ENCODE assay signal across 14 cellular contexts in the genomic region with DNA sequence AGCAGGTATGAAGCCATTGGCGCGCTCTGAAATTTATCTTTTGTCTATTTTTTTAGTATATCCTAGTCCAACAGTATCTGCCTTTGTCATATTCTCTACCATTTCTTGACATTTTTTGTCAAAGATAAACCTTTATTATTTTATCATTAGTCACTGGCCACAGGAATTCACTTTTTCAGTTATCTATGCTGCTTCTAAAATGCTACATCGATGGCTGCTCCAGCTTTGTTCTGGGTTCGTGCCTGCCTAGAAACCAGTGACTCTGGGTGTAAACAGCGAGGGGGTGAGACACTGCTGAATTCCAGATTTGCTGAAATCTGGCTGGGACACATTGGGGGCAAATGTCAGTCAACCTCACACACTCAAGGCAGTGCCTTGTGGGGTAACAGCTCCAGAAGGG.
A peak's percentile ranks its signal among the peaks of the same experiment; 100 is the strongest.
DNase-seq lines count a peak whose midpoint lies in the region; ATAC-seq and TF ChIP-seq lines count a peak whose summit lies in the region.
"Had no signal": no experiment of that assay in that cellular context is flagged by ENCODE, and none has a peak within 500 bp of the region (broad histone marks: within the 10 kb centered on the region; RNA-seq: fewer than 3 reads in every experiment).

No MANE protein-coding gene starts in this region.

- no peak overlapping the region for H3K4me3 ChIP-seq in right atrium auricular region
- no peak overlapping the region for H3K4me3 ChIP-seq in left ventricle myocardium inferior
- no peak overlapping the region for H3K4me3 ChIP-seq in testis
- H3K4me3 ChIP-seq: pancreas had no signal

- H3K4me1 Mint-ChIP-seq in stimulated activated effector memory CD8-positive, alpha-beta T cell treated with anti-CD3 and anti-CD28 coated beads, Interleukin-12 subunit alpha, Interleukin-12 subunit beta, amount 100 ng/mL, for 72 hours, result no peaks in the 10 kb centered on the region
- H3K4me1 Mint-ChIP-seq: WTC11 had no signal

- no peak overlapping the region for H3K27ac Mint-ChIP-seq in stimulated activated effector memory CD8-positive, alpha-beta T cell treated with anti-CD3 and anti-CD28 coated beads, Interleukin-12 subunit alpha, Interleukin-12 subunit beta, amount 100 ng/mL, for 72 hours
- H3K27ac Mint-ChIP-seq: WTC11 had no signal

- intact Hi-C loops in left ventricle myocardium inferior (cut with micrococcal nuclease) (no loop called here), testis (cut with DNase I; ENCODE audit: low total_unique reads) (no loop called here)

- peaks cover 6% of the 10 kb centered on the region for H3K9me3 Mint-ChIP-seq in stimulated activated effector memory CD8-positive, alpha-beta T cell treated with anti-CD3 and anti-CD28 coated beads, Interleukin-12 subunit alpha, Interleukin-12 subunit beta, amount 100 ng/mL, for 72 hours

- H3K36me3 ChIP-seq in right atrium auricular region, result no peaks in the 10 kb centered on the region
- no peaks in the 10 kb centered on the region for H3K36me3 ChIP-seq in left ventricle myocardium inferior
- H3K36me3 ChIP-seq in testis (ENCODE audit: low read depth, missing control alignments), result no peaks in the 10 kb centered on the region
- H3K36me3 ChIP-seq: pancreas had no signal

- H3K27me3 ChIP-seq in right atrium auricular region (no peaks in the 10 kb centered on the region), left ventricle myocardium inferior (ENCODE audit: low read depth) (no peaks in the 10 kb centered on the region), testis (no peaks in the 10 kb centered on the region)
- H3K27me3 ChIP-seq: pancreas had no signal

- no peak for ATAC-seq in stimulated activated effector memory CD8-positive, alpha-beta T cell treated with anti-CD3 and anti-CD28 coated beads, Interleukin-12 subunit alpha, Interleukin-12 subunit beta, amount 100 ng/mL, for 72 hours
- ATAC-seq in HG03354 (IDR thresholded peaks at IDR 0.05; ENCODE audit: poor library complexity, severe bottlenecking, unreplicated experiment), result no peak
- ATAC-seq: pancreas, WTC11 had no signal

- TF ChIP-seq POLR2A in testis (IDR thresholded peaks at IDR 0.05), result no peak

- no peaks in the 10 kb centered on the region for H3K36me3 Mint-ChIP-seq in stimulated activated effector memory CD8-positive, alpha-beta T cell treated with anti-CD3 and anti-CD28 coated beads, Interleukin-12 subunit alpha, Interleukin-12 subunit beta, amount 100 ng/mL, for 72 hours

- TF ChIP-seq CTCF in right atrium auricular region (IDR thresholded peaks at IDR 0.05) (no peak), left ventricle myocardium inferior (IDR thresholded peaks at IDR 0.05; ENCODE audit: borderline replicate concordance) (no peak), testis (IDR thresholded peaks at IDR 0.05) (no peak)

- WGBS in testis, 2 donors, result 71 to 84% methylated on average over 5 of the region's 5 CpGs

- H3K4me3 Mint-ChIP-seq in stimulated activated effector memory CD8-positive, alpha-beta T cell treated with anti-CD3 and anti-CD28 coated beads, Interleukin-12 subunit alpha, Interleukin-12 subunit beta, amount 100 ng/mL, for 72 hours, result no peak overlapping the region
- H3K4me3 Mint-ChIP-seq: WTC11 had no signal

- H3K4me1 ChIP-seq in right atrium auricular region (peaks cover 0 to 4% of the 10 kb centered on the region in 2 donors), left ventricle myocardium inferior (no peaks in the 10 kb centered on the region), testis (no peaks in the 10 kb centered on the region)
- H3K4me1 ChIP-seq: pancreas had no signal

- H3K27ac ChIP-seq in right atrium auricular region, result no peak overlapping the region
- no peak overlapping the region for H3K27ac ChIP-seq in left ventricle myocardium inferior (replicated peaks)
- no peak overlapping the region for H3K27ac ChIP-seq in testis
- H3K27ac ChIP-seq: pancreas had no signal

- H3K9me3 ChIP-seq in right atrium auricular region (peaks cover 0 to 14% of the 10 kb centered on the region in 2 donors), left ventricle myocardium inferior (replicated peaks) (peaks cover 36% of the 10 kb centered on the region), testis (no peaks in the 10 kb centered on the region)
- H3K9me3 ChIP-seq: pancreas had no signal

- DNase-seq in right atrium auricular region (ENCODE audit: low spot score) (peak; percentile 34), left ventricle myocardium inferior (no peak), amniotic stem cell (lab: John Stamatoyannopoulos, UW) (peak; percentile 49), glomerular visceral epithelial cell (ENCODE audit: extremely low spot score) (peak; percentile 47), testis (no peak)
- no peak for DNase-seq in stimulated activated effector memory CD8-positive, alpha-beta T cell treated with anti-CD3 and anti-CD28 coated beads, Interleukin-12 subunit alpha, Interleukin-12 subunit beta, amount 100 ng/mL, for 72 hours (ENCODE audit: low spot score in 2 of 2)
- DNase-seq in activated CD4-positive, alpha-beta T cell treated with anti-CD3 and anti-CD28 coated beads for 4 hours, result no peak
- DNase-seq: 8988T; NCI-H510A treated with DMSO at 0.1 percent for 48 hours; pancreas; stimulated activated CD4-positive, alpha-beta T cell treated with anti-CD3 and anti-CD28 coated beads, Interleukin-12 subunit alpha, Interleukin-12 subunit beta, amount 100 ng/mL, for 4 hours; SW 1271 had no signal

Comparison
In these comparisons a context has a peak if more than half of its experiments do, and no peak if none do; other contexts are left out.
1. DNase-seq: peak in right atrium auricular region (single experiment), amniotic stem cell (single experiment) and glomerular visceral epithelial cell (single experiment); none in left ventricle myocardium inferior (single experiment), testis (single experiment), stimulated activated effector memory CD8-positive, alpha-beta T cell treated with anti-CD3 and anti-CD28 coated beads, Interleukin-12 subunit alpha, Interleukin-12 subunit beta, amount 100 ng/mL, for 72 hours (0 of 2) and activated CD4-positive, alpha-beta T cell treated with anti-CD3 and anti-CD28 coated beads for 4 hours (0 of 2).